In genomic region chr1:3622102-3622501, GRCh38 we compare ENCODE assay signal across 1 cellular context. TPM values are rescaled to one million over a fixed set of nuclear protein-coding genes. Genes with fewer than 3 reads are reported as not detected.
"Had no signal": no experiment of that assay in that cellular context is flagged by ENCODE, and none has a peak within 500 bp of the region (broad histone marks: within the 10 kb centered on the region; RNA-seq: fewer than 3 reads in every experiment).

No MANE protein-coding gene starts in this region.

RNA-seq across cellular contexts. Expression of gene TP73, which starts 30.2 kb away (rescaled TPM):
- total RNA-seq: ascending aorta had no signal
